In the genomic region with DNA sequence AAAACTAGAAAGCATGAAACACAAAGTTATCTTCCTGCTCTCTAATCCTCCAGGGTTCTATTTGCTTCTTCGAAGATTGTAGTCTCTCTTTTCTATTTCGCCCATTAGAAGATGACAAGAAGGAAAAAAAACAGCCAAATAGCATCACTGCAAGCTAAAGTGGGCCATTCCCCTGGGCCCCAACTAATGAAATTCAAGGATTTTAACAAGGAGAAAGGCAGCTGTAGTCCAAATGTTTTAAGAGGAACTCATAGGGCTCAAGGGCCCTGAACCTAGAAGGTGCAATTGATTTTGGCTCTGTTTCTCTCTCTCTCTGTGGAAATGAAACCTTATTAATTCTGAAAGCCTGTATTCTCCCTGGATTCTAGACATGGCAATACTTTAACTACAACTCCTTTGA, we compare ENCODE assay signal across 1 cellular context.
TF ChIP-seq lines count a peak whose summit lies in the region.

No MANE protein-coding gene starts in this region.

TF ChIP-seq in IMR-90, 13 proteins besides CTCF, POLR2A, EP300 and RAD21:
- TF ChIP-seq NFE2L2 (IDR thresholded peaks at IDR 0.05; ENCODE audit: low read depth, low read length) (no peak), CEBPB (IDR thresholded peaks at IDR 0.05; ENCODE audit: low read depth, low read length) (no peak), RFX5 (IDR thresholded peaks at IDR 0.05; ENCODE audit: low read depth, low read length) (no peak), MXI1 (IDR thresholded peaks at IDR 0.05; ENCODE audit: borderline replicate concordance, low read depth, low read length) (no peak), BHLHE40 (IDR thresholded peaks at IDR 0.05; ENCODE audit: low read depth, low read length) (no peak), MAZ (IDR thresholded peaks at IDR 0.05; ENCODE audit: borderline replicate concordance, low read depth, low read length) (no peak)
- TF ChIP-seq, protein P1, sequence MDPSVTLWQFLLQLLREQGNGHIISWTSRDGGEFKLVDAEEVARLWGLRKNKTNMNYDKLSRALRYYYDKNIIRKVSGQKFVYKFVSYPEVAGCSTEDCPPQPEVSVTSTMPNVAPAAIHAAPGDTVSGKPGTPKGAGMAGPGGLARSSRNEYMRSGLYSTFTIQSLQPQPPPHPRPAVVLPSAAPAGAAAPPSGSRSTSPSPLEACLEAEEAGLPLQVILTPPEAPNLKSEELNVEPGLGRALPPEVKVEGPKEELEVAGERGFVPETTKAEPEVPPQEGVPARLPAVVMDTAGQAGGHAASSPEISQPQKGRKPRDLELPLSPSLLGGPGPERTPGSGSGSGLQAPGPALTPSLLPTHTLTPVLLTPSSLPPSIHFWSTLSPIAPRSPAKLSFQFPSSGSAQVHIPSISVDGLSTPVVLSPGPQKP (IDR thresholded peaks at IDR 0.05; ENCODE audit: borderline replicate concordance, low read depth, low read length): no peak
